8 cellular contexts compared by ENCODE assay signal in genomic region chr18:46333371-46334199, GRCh38.
DNase-seq lines count a peak whose midpoint lies in the region; ATAC-seq and TF ChIP-seq lines count a peak whose summit lies in the region.

No MANE protein-coding gene starts in this region.

- H3K27me3 Mint-ChIP-seq in CD8-positive, alpha-beta T cell (ENCODE audit: low read depth) = peaks cover 38% of the 10 kb centered on the region

- H3K4me1 ChIP-seq in CD8-positive, alpha-beta T cell (ENCODE audit: insufficient read depth, low read length) = peaks cover 12% of the 10 kb centered on the region
- H3K4me1 ChIP-seq in IMR-90 (ENCODE audit: control insufficient read depth, insufficient read depth, low read length) = no peaks in the 10 kb centered on the region
- no peaks in the 10 kb centered on the region for H3K4me1 ChIP-seq in endocrine pancreas (ENCODE audit: control insufficient read depth, insufficient read depth, low read length)
- H3K4me1 ChIP-seq in upper lobe of left lung = peaks cover 18 to 41% (median 22%) of the 10 kb centered on the region in 4 donors

- BruUV-seq in IMR-90 (replicated peaks; lab: Mats Ljungman, UMichigan) = no TSS peak

- H2AK5ac ChIP-seq in IMR-90 (ENCODE audit: low read depth, low read length) = no peak overlapping the region

- no peak overlapping the region for H2AK9ac ChIP-seq in IMR-90 (replicated peaks; ENCODE audit: low read depth, low read length, poor library complexity)

- H3K23ac ChIP-seq in IMR-90 (ENCODE audit: low read depth, low read length) = no peak overlapping the region

- no peak overlapping the region for H4K8ac ChIP-seq in IMR-90 (ENCODE audit: low read depth in 2 of 2, low read length in 2 of 2)

- no peak overlapping the region for H3K18ac ChIP-seq in IMR-90 (ENCODE audit: low read depth, low read length)

- no peak overlapping the region for H2BK20ac ChIP-seq in IMR-90 (ENCODE audit: low read depth, low read length)

- intact Hi-C loops in CD8-positive, alpha-beta T cell (cut with DNase I, micrococcal nuclease) = no loop called here
- intact Hi-C loops in IMR-90 (cut with micrococcal nuclease) = no loop called here

- H3K9ac ChIP-seq in IMR-90 (ENCODE audit: low read depth, low read length) = no peak overlapping the region
- H3K9ac ChIP-seq in endocrine pancreas (ENCODE audit: control insufficient read depth, insufficient read depth, low read length) = no peak overlapping the region

- H3K36me3 ChIP-seq in CD8-positive, alpha-beta T cell (ENCODE audit: insufficient read depth, low read length) = no peaks in the 10 kb centered on the region
- H3K36me3 ChIP-seq in IMR-90 (ENCODE audit: control insufficient read depth, insufficient read depth, low read length) (no peaks in the 10 kb centered on the region), endocrine pancreas (ENCODE audit: control insufficient read depth, insufficient read depth, low read length) (no peaks in the 10 kb centered on the region), upper lobe of left lung (no peaks in the 10 kb centered on the region)

- in situ Hi-C loops in IMR-90 (cut with MboI; ENCODE audit: low sequenced_read_pairs) = no loop called here

- no peak overlapping the region for H2BK5ac ChIP-seq in IMR-90 (ENCODE audit: low read depth, low read length, poor library complexity, severe bottlenecking)

- no peak overlapping the region for H3K27ac ChIP-seq in CD8-positive, alpha-beta T cell (ENCODE audit: low read depth, low read length)
- H3K27ac ChIP-seq in IMR-90 (ENCODE audit: insufficient read depth, low read length) (no peak overlapping the region), upper lobe of left lung (no peak overlapping the region)

- WGBS in IMR-90 (ENCODE audit: extremely low coverage in 2 of 2, insufficient read length in 1 of 2), 2 experiments = 5% methylated on average over 20 of the region's 96 CpGs; no CpG with 5 or more reads in 1 of the 2 experiments
- 6 to 15% methylated on average over 9 to 38 of the region's 96 CpGs for WGBS in upper lobe of left lung, 2 donors

- POLR2A ChIA-PET in CD8-positive, alpha-beta T cell (lab: Charles Lee) = no interaction called here
- POLR2A ChIA-PET in IMR-90 (lab: Charles Lee; ENCODE audit: unreplicated experiment) = no interaction called here

- H2BK120ac ChIP-seq in IMR-90 (ENCODE audit: low read depth, low read length) = no peak overlapping the region

- no peak overlapping the region for H3K56ac ChIP-seq in IMR-90 (ENCODE audit: extremely low read depth, insufficient read depth, low read length)

- H3K4me2 ChIP-seq in IMR-90 (ENCODE audit: low read depth, low read length) = peak overlapping the region; percentile 68; the same call in 1 of the 2 replicates

- H3K4me1 Mint-ChIP-seq in CD8-positive, alpha-beta T cell (ENCODE audit: low read depth) = peaks cover 22% of the 10 kb centered on the region

- H3K36me3 Mint-ChIP-seq in CD8-positive, alpha-beta T cell = no peaks in the 10 kb centered on the region

- CTCF ChIA-PET in CD8-positive, alpha-beta T cell (lab: Charles Lee) = interaction anchor here (0.7 kb wide), 1 partner anchor 99 kb away, joined by 3 read pairs; no protein-coding TSS in a partner anchor
- CTCF ChIA-PET in IMR-90 (lab: Yijun Ruan, JAX) = no interaction called here

- TF ChIP-seq POLR2A in IMR-90 (IDR thresholded peaks at IDR 0.05; ENCODE audit: low read depth, low read length) (no peak), upper lobe of left lung (IDR thresholded peaks at IDR 0.05) (no peak)

- no peak for ATAC-seq in CD8-positive, alpha-beta T cell
- ATAC-seq in IMR-90 (ENCODE audit: low read depth) = peak; percentile 35
- peak; percentile 42 to 44 for ATAC-seq in upper lobe of left lung (ENCODE audit: low FRiP score in 2 of 2)
- no peak for ATAC-seq in HG03565 (IDR thresholded peaks at IDR 0.05; ENCODE audit: unreplicated experiment)

- no peaks in the 10 kb centered on the region for H4K20me1 ChIP-seq in IMR-90 (ENCODE audit: insufficient read depth, low read length)

- H3K4ac ChIP-seq in IMR-90 (ENCODE audit: low read depth, low read length) = no peak overlapping the region

- no peak overlapping the region for H3K27ac Mint-ChIP-seq in CD8-positive, alpha-beta T cell

- no peaks in the 10 kb centered on the region for H3K79me1 ChIP-seq in IMR-90 (ENCODE audit: low read depth in 1 of 2, low read length in 2 of 2)

- no peak overlapping the region for H4K5ac ChIP-seq in IMR-90 (ENCODE audit: low read depth, low read length)

- dilution Hi-C loops in IMR-90 (cut with HindIII; ENCODE audit: low sequenced_read_pairs, unreplicated experiment) = no loop called here

- no peak for DNase-seq in CD8-positive, alpha-beta T cell
- DNase-seq in IMR-90 (no peak), SKM-1 (lab: John Stamatoyannopoulos, UW; ENCODE audit: unreplicated experiment) (peak; percentile 42), midbrain (lab: John Stamatoyannopoulos, UW) (peak; percentile 35), upper lobe of left lung (peak in 1 of 2 donors; percentile 89), A172 (ENCODE audit: low spot score) (no peak)

- H3K4me3 Mint-ChIP-seq in CD8-positive, alpha-beta T cell = peak overlapping the region; percentile 44

- H3K27me3 ChIP-seq in CD8-positive, alpha-beta T cell (ENCODE audit: insufficient read depth, low read length) = peaks cover 5% of the 10 kb centered on the region
- H3K27me3 ChIP-seq in IMR-90 (ENCODE audit: control insufficient read depth, insufficient read depth, low read length) (peaks cover 55% of the 10 kb centered on the region), endocrine pancreas (ENCODE audit: control insufficient read depth, insufficient read depth, low read length) (peaks cover 3% of the 10 kb centered on the region), upper lobe of left lung (peaks cover 0 to 10% (median 3%) of the 10 kb centered on the region in 4 donors)

- no peaks in the 10 kb centered on the region for H3K9me3 ChIP-seq in CD8-positive, alpha-beta T cell (ENCODE audit: low read length)
- no peaks in the 10 kb centered on the region for H3K9me3 ChIP-seq in IMR-90 (ENCODE audit: control insufficient read depth, insufficient read depth, low read length)
- no peaks in the 10 kb centered on the region for H3K9me3 ChIP-seq in endocrine pancreas (ENCODE audit: control insufficient read depth, low read length)
- H3K9me3 ChIP-seq in upper lobe of left lung = no peaks in the 10 kb centered on the region

- no peaks in the 10 kb centered on the region for H3K9me3 Mint-ChIP-seq in CD8-positive, alpha-beta T cell

- TF ChIP-seq EP300 in upper lobe of left lung (IDR thresholded peaks at IDR 0.05) = no peak

- no peaks in the 10 kb centered on the region for H3K9me1 ChIP-seq in IMR-90 (ENCODE audit: insufficient read depth, low read length)

- no peak for TF ChIP-seq RAD21 in IMR-90 (IDR thresholded peaks at IDR 0.05; ENCODE audit: low read length)

- no peak overlapping the region for H3K14ac ChIP-seq in IMR-90 (replicated peaks; ENCODE audit: low read depth, low read length)

- no peak for TF ChIP-seq CTCF in CD8-positive, alpha-beta T cell (IDR thresholded peaks at IDR 0.05)
- TF ChIP-seq CTCF in IMR-90 (conservative IDR thresholded peaks at IDR 0.05; ENCODE audit: low read depth, low read length) (no peak), upper lobe of left lung (IDR thresholded peaks at IDR 0.05) (no peak)

- H3K4me3 ChIP-seq in CD8-positive, alpha-beta T cell (ENCODE audit: low read depth, low read length) = no peak overlapping the region
- 0 out of 2 replicates have a peak overlapping the region, but pooled peaks have one; percentile 6 for H3K4me3 ChIP-seq in IMR-90 (ENCODE audit: insufficient read depth, low read depth, low read length)
- H3K4me3 ChIP-seq in endocrine pancreas (ENCODE audit: control insufficient read depth, insufficient read depth, low read length) = peak overlapping the region; percentile 46
- peak overlapping the region; percentile 29 to 68 (median 56) for H3K4me3 ChIP-seq in upper lobe of left lung

- no peak overlapping the region for H2BK15ac ChIP-seq in IMR-90 (ENCODE audit: low read depth, low read length)

- no peak overlapping the region for H4K91ac ChIP-seq in IMR-90 (ENCODE audit: insufficient read depth, low read depth, low read length)

- peak overlapping the region; percentile 59 for H2AFZ ChIP-seq in IMR-90 (replicated peaks; ENCODE audit: low read length, poor library complexity)

TF ChIP-seq in IMR-90, 13 proteins besides CTCF, POLR2A, EP300 and RAD21:
- TF ChIP-seq USF2 (IDR thresholded peaks at IDR 0.05; ENCODE audit: low read depth, low read length) (no peak), CEBPB (IDR thresholded peaks at IDR 0.05; ENCODE audit: low read depth, low read length) (no peak), MXI1 (IDR thresholded peaks at IDR 0.05; ENCODE audit: borderline replicate concordance, low read depth, low read length) (no peak), CHD1 (IDR thresholded peaks at IDR 0.05; ENCODE audit: low read depth, low read length) (no peak), NFE2L2 (IDR thresholded peaks at IDR 0.05; ENCODE audit: low read depth, low read length) (no peak), BHLHE40 (IDR thresholded peaks at IDR 0.05; ENCODE audit: low read depth, low read length) (no peak), SMC3 (IDR thresholded peaks at IDR 0.05; ENCODE audit: low read depth, low read length) (no peak)
TF ChIP-seq in IMR-90: peak in this region for 0.

Comparison
In these comparisons a context has a peak if more than half of its experiments do, and no peak if none do; other contexts are left out.
1. ATAC-seq: peak in IMR-90 (single experiment) and upper lobe of left lung (2 of 2); none in CD8-positive, alpha-beta T cell (single experiment) and HG03565 (single experiment).
2. DNase-seq: peak in SKM-1 (single experiment) and midbrain (single experiment); none in CD8-positive, alpha-beta T cell (0 of 7), IMR-90 (single experiment) and A172 (single experiment).